Comparison of ENCODE assay signal across 30 cellular contexts in genomic region chr5:2981652-2982051, GRCh38.
"Had no signal": no experiment of that assay in that cellular context is flagged by ENCODE, and none has a peak within 500 bp of the region (broad histone marks: within the 10 kb centered on the region; RNA-seq: fewer than 3 reads in every experiment).

No MANE protein-coding gene starts in this region.

- ATAC-seq: K562, Panc1, Right ventricle myocardium inferior, SK-N-SH treated with all-trans-retinoic acid at 6 μM for 48 hours had no signal

- H3K9me3 ChIP-seq: MG63, SJCRH30 had no signal

- H3K27me3 ChIP-seq: SJCRH30 had no signal

- DNase-seq: Kasumi-1, KG1, MG63, NCI-H1048, NCI-H1092 treated with DMSO at 0.1 percent for 48 hours, NCI-H1417 treated with DMSO at 0.1 percent for 48 hours, NCI-H1436 treated with DMSO at 0.1 percent for 48 hours, NCI-H1694 treated with DMSO at 0.1 percent for 48 hours, NCI-H187 treated with DMSO at 0.1 percent for 48 hours, NCI-H2029, NCI-H2081, NCI-H2171 treated with DMSO at 0.1 percent for 48 hours, NCI-H2227 treated with DMSO at 0.1 percent for 48 hours, NCI-H345, NCI-H446, NCI-H510A treated with DMSO at 0.1 percent for 48 hours, NCI-H524 treated with DMSO at 0.1 percent for 48 hours, NCI-H69, NCI-H748 treated with DMSO at 0.1 percent for 48 hours, NCI-H82, PC-9, SHP77, SIG-M5, SJCRH30 had no signal

- H3K4me3 ChIP-seq: K562, MG63, PC-9, SJCRH30, SK-N-MC had no signal

- H3K27ac ChIP-seq: PC-9, RWPE1, SJCRH30, SK-N-MC had no signal

- H3K4me1 ChIP-seq: SJCRH30 had no signal

- H3K36me3 ChIP-seq: MG63, SJCRH30 had no signal
